Comparison of ENCODE assay signal across 8 cellular contexts in genomic region chr16:30922420-30922959, GRCh38. TPM values are rescaled to one million over a fixed set of nuclear protein-coding genes. Genes with fewer than 3 reads are reported as not detected.
DNase-seq lines count a peak whose midpoint lies in the region; ATAC-seq, FAIRE-seq and TF ChIP-seq lines count a peak whose summit lies in the region.

No MANE protein-coding gene starts in this region.

- peak overlapping the region; percentile 28; the same call in 1 of the 2 replicates for H2AFZ ChIP-seq in OCI-LY1 (ENCODE audit: low read length)
- H2AFZ ChIP-seq in endothelial cell of umbilical vein (ENCODE audit: low read depth, low read length), result peak overlapping the region; percentile 57

- no peaks in the 10 kb centered on the region for H3K79me2 ChIP-seq in OCI-LY1 (ENCODE audit: insufficient read depth, low read length)
- no peaks in the 10 kb centered on the region for H3K79me2 ChIP-seq in endothelial cell of umbilical vein (ENCODE audit: control insufficient read depth, insufficient read depth, low read length)

- H3F3A ChIP-seq in OCI-LY1 (ENCODE audit: insufficient read depth, low read length), result no peaks in the 10 kb centered on the region

- intact Hi-C loops in Caco-2 (cut with micrococcal nuclease; ENCODE audit: unreplicated experiment) (loop anchor here (1.0 to 10.0 kb wide), 3 partner anchors 26 to 268 kb away; partner anchors contain the start of genes CTF1, FBRS and PRR14), endothelial cell of umbilical vein (cut with micrococcal nuclease) (loop anchor here (1.0 to 5.0 kb wide), 11 partner anchors 19 to 272 kb away; partner anchors contain the start of genes CFAP119, FBRS, PHKG2 and PRR14)

- H3K9me1 ChIP-seq in endothelial cell of umbilical vein (replicated peaks; ENCODE audit: control insufficient read depth, extremely low read depth, insufficient read depth, low read length), result no peaks in the 10 kb centered on the region

- H3K9me3 Mint-ChIP-seq in Caco-2 (ENCODE audit: unreplicated experiment), result no peaks in the 10 kb centered on the region

- H3K27ac ChIP-seq in OCI-LY1 (ENCODE audit: low read depth, low read length, poor library complexity, severe bottlenecking) (peak overlapping the region; percentile 85), endothelial cell of umbilical vein (ENCODE audit: insufficient read depth, low read depth, low read length) (peak overlapping the region; percentile 66)

- peak overlapping the region; percentile 91 for H3K4me2 ChIP-seq in OCI-LY1 (ENCODE audit: low read length)
- peak overlapping the region; percentile 72 for H3K4me2 ChIP-seq in endothelial cell of umbilical vein (ENCODE audit: insufficient read depth, low read length)

- POLR2A ChIA-PET in Caco-2 (lab: Charles Lee), result no interaction called here
- POLR2A ChIA-PET in endothelial cell of umbilical vein (lab: Charles Lee), result no interaction called here

- H3K36me3 ChIP-seq in Caco-2 (ENCODE audit: control insufficient read depth, insufficient read depth, low read length) (peaks cover 1% of the 10 kb centered on the region; the same call in 1 of the 2 replicates), OCI-LY1 (ENCODE audit: insufficient read depth, low read length) (no peaks in the 10 kb centered on the region), endothelial cell of umbilical vein (ENCODE audit: control insufficient read depth in 2 of 2, extremely low read depth in 1 of 2, insufficient read depth in 2 of 2, low read length in 2 of 2) (peaks cover 0 to 5% of the 10 kb centered on the region in 2 experiments)

- H3K4me3 Mint-ChIP-seq in Caco-2 (ENCODE audit: unreplicated experiment), result peak overlapping the region; percentile 100

- no peaks in the 10 kb centered on the region for H4K20me1 ChIP-seq in OCI-LY1 (ENCODE audit: insufficient read depth, low read length)
- no peaks in the 10 kb centered on the region for H4K20me1 ChIP-seq in endothelial cell of umbilical vein (replicated peaks; ENCODE audit: control insufficient read depth, extremely low read depth, insufficient read depth, low read length)

- H3K9me3 ChIP-seq in Caco-2 (no peaks in the 10 kb centered on the region), OCI-LY1 (ENCODE audit: low read length) (no peaks in the 10 kb centered on the region), endothelial cell of umbilical vein (replicated peaks; ENCODE audit: control insufficient read depth, insufficient read depth, low read length) (no peaks in the 10 kb centered on the region)

- BruUV-seq in Caco-2 (replicated peaks; lab: Mats Ljungman, UMichigan) (TSS peak; percentile 71), endothelial cell of umbilical vein (replicated peaks; lab: Mats Ljungman, UMichigan) (TSS peak; percentile 67)

- peak; percentile 100 for FAIRE-seq in endothelial cell of umbilical vein (lab: Jason Lieb, UNC)

- H3K27me3 Mint-ChIP-seq in Caco-2 (ENCODE audit: insufficient read depth, unreplicated experiment), result no peaks in the 10 kb centered on the region

- H3K4me1 Mint-ChIP-seq in Caco-2 (ENCODE audit: low read depth, unreplicated experiment), result no peaks in the 10 kb centered on the region

- H3K4me1 ChIP-seq in Caco-2 (no peaks in the 10 kb centered on the region), OCI-LY1 (ENCODE audit: insufficient read depth, low read length, severe bottlenecking) (peaks cover 22% of the 10 kb centered on the region), endothelial cell of umbilical vein (ENCODE audit: control insufficient read depth, extremely low read depth, insufficient read depth, low read length) (peaks cover 2% of the 10 kb centered on the region)

- H3K9me2 ChIP-seq in OCI-LY1 (ENCODE audit: low read depth, low read length), result no peaks in the 10 kb centered on the region

- ATAC-seq in GM21526 (IDR thresholded peaks at IDR 0.05; ENCODE audit: low FRiP score, unreplicated experiment), result peak; percentile 63

- no peak for TF ChIP-seq CTCF in Caco-2 (IDR thresholded peaks at IDR 0.05; ENCODE audit: insufficient read depth in 1 of 2, low read depth in 1 of 2, low read length in 1 of 2, severe bottlenecking in 1 of 2, unreplicated experiment in 1 of 2)
- no peak for TF ChIP-seq CTCF in OCI-LY1 (IDR thresholded peaks at IDR 0.05; ENCODE audit: low read length)
- no peak for TF ChIP-seq CTCF in endothelial cell of umbilical vein (IDR thresholded peaks at IDR 0.05; ENCODE audit: extremely low read depth in 1 of 2, insufficient read depth in 1 of 2, low read depth in 1 of 2, low read length in 2 of 2)

- dilution Hi-C loops in endothelial cell of umbilical vein (cut with MboI; ENCODE audit: extremely low pct_ligation_motif_present, low sequenced_read_pairs), result no loop called here

- CTCF ChIA-PET in Caco-2 (lab: Charles Lee) (interaction anchor here (0.6 to 1.0 kb wide), 2 partner anchors 27 to 78 kb away, joined by 4 to 9 read pairs; partner anchors contain the start of gene ORAI3), endothelial cell of umbilical vein (lab: Charles Lee) (interaction anchor here (0.7 to 1.0 kb wide), 5 partner anchors 19 to 151 kb away, joined by 3 to 38 read pairs (median 4); no protein-coding TSS in a partner anchor)

- peak; percentile 51 for TF ChIP-seq POLR2A in endothelial cell of umbilical vein (IDR thresholded peaks at IDR 0.05; ENCODE audit: low read depth, low read length)

- H3K27me3 ChIP-seq in Caco-2 (replicated peaks; ENCODE audit: control insufficient read depth, insufficient read depth, low read length) (no peaks in the 10 kb centered on the region), OCI-LY1 (ENCODE audit: insufficient read depth, low read length) (no peaks in the 10 kb centered on the region), endothelial cell of umbilical vein (ENCODE audit: control insufficient read depth in 2 of 2, insufficient read depth in 2 of 2, low read length in 2 of 2) (no peaks in the 10 kb centered on the region)

- H3K36me3 Mint-ChIP-seq in Caco-2 (ENCODE audit: insufficient read depth, unreplicated experiment), result peaks cover 18% of the 10 kb centered on the region

- H3K4me3 ChIP-seq in Caco-2 (ENCODE audit: low read depth, low read length) (peak overlapping the region; percentile 74), OCI-LY1 (ENCODE audit: low read depth, low read length, poor library complexity, severe bottlenecking) (peak overlapping the region; percentile 73), endothelial cell of umbilical vein (replicated peaks in 1 of 3; ENCODE audit: insufficient read depth in 1 of 3, low read depth in 1 of 3, low read length in 3 of 3) (peak overlapping the region; percentile 18 to 87 (median 67))

- peak; percentile 99 for DNase-seq in Caco-2
- DNase-seq in HuH-7 (ENCODE audit: low spot score), result peak; percentile 85
- DNase-seq in activated T-cell treated with anti-CD3 and anti-CD28 coated beads for 24 hours (ENCODE audit: low read depth), result peak; percentile 99
- peak; percentile 100 for DNase-seq in endothelial cell of umbilical vein (ENCODE audit: low read depth, low spot score)
- DNase-seq in midbrain (lab: John Stamatoyannopoulos, UW), result peak; percentile 100
- DNase-seq in stimulated activated CD8-positive, alpha-beta memory T cell treated with anti-CD3 and anti-CD28 coated beads, Interleukin-15, amount 100 ng/mL, for 48 hours (ENCODE audit: low read depth in 2 of 2), result peak; percentile 100

- H3K9ac ChIP-seq in OCI-LY1 (ENCODE audit: low read length) (peak overlapping the region; percentile 72), endothelial cell of umbilical vein (replicated peaks; ENCODE audit: extremely low read depth, insufficient read depth, low read length) (peak overlapping the region; percentile 67)

- H3K27ac Mint-ChIP-seq in Caco-2 (ENCODE audit: unreplicated experiment), result peak overlapping the region; percentile 100

RNA-seq across cellular contexts. Expression of gene FBXL19, which starts 0.9 kb away (rescaled TPM):
- total RNA-seq in Caco-2 (2022), result 20.2 and 23.4 TPM in 2 replicates
- total RNA-seq in endothelial cell of umbilical vein, result 37.3 and 38.0 TPM in 2 replicates
- 22.1 and 29.5 TPM in 2 replicates for polyA plus RNA-seq in endothelial cell of umbilical vein
- 13.4 and 18.6 TPM in 2 replicates for polyA plus RNA-seq in endothelial cell of umbilical vein (2011; cell fraction: cytosol; rRNA removed)
- polyA plus RNA-seq in endothelial cell of umbilical vein (2011; cell fraction: nucleus; rRNA removed), result 31.4 and 32.2 TPM in 2 replicates
- 17.7 and 23.7 TPM in 2 replicates for polyA plus RNA-seq in endothelial cell of umbilical vein (2012)
- polyA minus RNA-seq in endothelial cell of umbilical vein, result 11.8 and 14.3 TPM in 2 replicates
- polyA minus RNA-seq in endothelial cell of umbilical vein (2011; cell fraction: cytosol; rRNA and poly(A)+ RNA removed), result 12.2 TPM
- polyA minus RNA-seq in endothelial cell of umbilical vein (2011; cell fraction: nucleus; rRNA and poly(A)+ RNA removed), result 6.3 and 13.9 TPM in 2 replicates

RNA-seq across cellular contexts. Expression of gene CTF1, which starts 26.1 kb away (rescaled TPM):
- total RNA-seq in Caco-2 (2022) (1.8 and 2.4 TPM in 2 replicates), endothelial cell of umbilical vein (1.4 and 1.5 TPM in 2 replicates)
- polyA plus RNA-seq in endothelial cell of umbilical vein, result 4.3 and 4.7 TPM in 2 replicates
- 1.7 and 2.5 TPM in 2 replicates for polyA plus RNA-seq in endothelial cell of umbilical vein (2011; cell fraction: cytosol; rRNA removed)
- 0.66 and 1.2 TPM in 2 replicates for polyA plus RNA-seq in endothelial cell of umbilical vein (2011; cell fraction: nucleus; rRNA removed)
- 0.43 and 0.98 TPM in 2 replicates for polyA plus RNA-seq in endothelial cell of umbilical vein (2012)
- polyA minus RNA-seq in endothelial cell of umbilical vein, result 2.1 and 3.7 TPM in 2 replicates
- polyA minus RNA-seq in endothelial cell of umbilical vein (2011; cell fraction: cytosol; rRNA and poly(A)+ RNA removed), result not detected
- polyA minus RNA-seq in endothelial cell of umbilical vein (2011; cell fraction: nucleus; rRNA and poly(A)+ RNA removed), result 0.53 and 1.1 TPM in 2 replicates

RNA-seq across cellular contexts. Expression of gene ORAI3, which starts 26.4 kb away (rescaled TPM):
- 4.7 TPM in 2 replicates for total RNA-seq in Caco-2 (2022)
- 17.0 and 17.6 TPM in 2 replicates for total RNA-seq in endothelial cell of umbilical vein
- polyA plus RNA-seq in endothelial cell of umbilical vein, result 25.4 and 33.9 TPM in 2 replicates
- polyA plus RNA-seq in endothelial cell of umbilical vein (2011; cell fraction: cytosol; rRNA removed), result 15.8 and 17.9 TPM in 2 replicates
- 9.4 and 10.3 TPM in 2 replicates for polyA plus RNA-seq in endothelial cell of umbilical vein (2011; cell fraction: nucleus; rRNA removed)
- 6.0 and 7.1 TPM in 2 replicates for polyA plus RNA-seq in endothelial cell of umbilical vein (2012)
- polyA minus RNA-seq in endothelial cell of umbilical vein, result 18.3 and 23.1 TPM in 2 replicates
- polyA minus RNA-seq in endothelial cell of umbilical vein (2011; cell fraction: cytosol; rRNA and poly(A)+ RNA removed), result 6.0 TPM
- 6.1 and 6.9 TPM in 2 replicates for polyA minus RNA-seq in endothelial cell of umbilical vein (2011; cell fraction: nucleus; rRNA and poly(A)+ RNA removed)

RNA-seq across cellular contexts. Expression of gene BCL7C, which starts 28.6 kb away (rescaled TPM):
- total RNA-seq in Caco-2 (2022) (15.1 and 17.7 TPM in 2 replicates), endothelial cell of umbilical vein (38.3 and 39.5 TPM in 2 replicates)
- 30.2 and 33.7 TPM in 2 replicates for polyA plus RNA-seq in endothelial cell of umbilical vein
- polyA plus RNA-seq in endothelial cell of umbilical vein (2011; cell fraction: cytosol; rRNA removed), result 27.0 and 36.1 TPM in 2 replicates
- 11.3 and 11.4 TPM in 2 replicates for polyA plus RNA-seq in endothelial cell of umbilical vein (2011; cell fraction: nucleus; rRNA removed)
- polyA plus RNA-seq in endothelial cell of umbilical vein (2012), result 23.6 and 29.3 TPM in 2 replicates
- 5.5 and 7.4 TPM in 2 replicates for polyA minus RNA-seq in endothelial cell of umbilical vein
- polyA minus RNA-seq in endothelial cell of umbilical vein (2011; cell fraction: cytosol; rRNA and poly(A)+ RNA removed), result 5.9 TPM
- 3.4 and 5.7 TPM in 2 replicates for polyA minus RNA-seq in endothelial cell of umbilical vein (2011; cell fraction: nucleus; rRNA and poly(A)+ RNA removed)

RNA-seq across cellular contexts. Expression of gene SETD1A, which starts 35.1 kb away (rescaled TPM):
- total RNA-seq in Caco-2 (2022) (21.5 and 26.3 TPM in 2 replicates), endothelial cell of umbilical vein (21.3 and 25.6 TPM in 2 replicates)
- 3.4 and 3.5 TPM in 2 replicates for polyA plus RNA-seq in endothelial cell of umbilical vein
- polyA plus RNA-seq in endothelial cell of umbilical vein (2011; cell fraction: cytosol; rRNA removed), result 4.5 and 4.9 TPM in 2 replicates
- polyA plus RNA-seq in endothelial cell of umbilical vein (2011; cell fraction: nucleus; rRNA removed), result 14.1 and 16.1 TPM in 2 replicates
- 12.3 and 20.5 TPM in 2 replicates for polyA plus RNA-seq in endothelial cell of umbilical vein (2012)
- polyA minus RNA-seq in endothelial cell of umbilical vein, result 4.2 and 8.2 TPM in 2 replicates
- 7.9 TPM for polyA minus RNA-seq in endothelial cell of umbilical vein (2011; cell fraction: cytosol; rRNA and poly(A)+ RNA removed)
- 7.6 and 11.5 TPM in 2 replicates for polyA minus RNA-seq in endothelial cell of umbilical vein (2011; cell fraction: nucleus; rRNA and poly(A)+ RNA removed)

Comparison
In these comparisons a context has a peak if more than half of its experiments do, and no peak if none do; other contexts are left out.
1. Peak in every context shown above with its lines: DNase-seq, ATAC-seq, H3K4me3 ChIP-seq and H3K27ac ChIP-seq.